In genomic region chr1:93681549-93682412, GRCh38 we compare ENCODE assay signal across 9 cellular contexts. TPM values are rescaled to one million over a fixed set of nuclear protein-coding genes. Genes with fewer than 3 reads are reported as not detected.
DNase-seq lines count a peak whose midpoint lies in the region; ATAC-seq, FAIRE-seq and TF ChIP-seq lines count a peak whose summit lies in the region.
"Had no signal": no experiment of that assay in that cellular context is flagged by ENCODE, and none has a peak within 500 bp of the region (broad histone marks: within the 10 kb centered on the region; RNA-seq: fewer than 3 reads in every experiment).

Gene BCAR3, minus strand, starts transcription at chr1:93681837. Its CDS starts 6,907 bp downstream, at chr1:93674930.

- peak within 1 kb of the TSS; percentile 98 for H3K4me2 ChIP-seq in HepG2 (ENCODE audit: low read depth, low read length)

- H3K4me1 ChIP-seq in SJCRH30 (peaks cover 12% of the 10 kb centered on the region), HepG2 (ENCODE audit: insufficient read depth, low read length) (peaks cover 48% of the 10 kb centered on the region), stomach (peaks cover 10 to 49% (median 19%) of the 10 kb centered on the region in 4 donors)

- TF ChIP-seq EP300 in HepG2 (IDR thresholded peaks at IDR 0.05; ENCODE audit: low read depth in 2 of 2, low read length in 2 of 2): no peak
- TF ChIP-seq EP300 in HepG2 (CRISPR knock-in tag; IDR thresholded peaks at IDR 0.05; ENCODE audit: borderline replicate concordance): no peak
- TF ChIP-seq EP300 in stomach (IDR thresholded peaks at IDR 0.05): no peak

- POLR2A ChIA-PET in HepG2 (lab: Yijun Ruan, JAX): interaction anchor here (1.0 to 3.2 kb wide), 4 partner anchors 10 to 164 kb away, joined by 4 to 15 read pairs (median 5); no protein-coding TSS in a partner anchor

- H2AFZ ChIP-seq in HepG2 (ENCODE audit: low read length): peak within 1 kb of the TSS; percentile 86

- peak within 1 kb of the TSS; percentile 90 for H3K4me3 ChIP-seq in SJCRH30
- H3K4me3 ChIP-seq in HepG2 (replicated peaks in 1 of 3; ENCODE audit: insufficient read depth in 1 of 3, low read depth in 2 of 3, low read length in 3 of 3): peak within 1 kb of the TSS; percentile 74 to 84 (median 76)
- H3K4me3 ChIP-seq in stomach: peak within 1 kb of the TSS; percentile 70 to 88 (median 78)

- no peaks in the 10 kb centered on the region for H4K20me1 ChIP-seq in HepG2 (ENCODE audit: insufficient read depth, low read length)

- peak within 1 kb of the TSS; percentile 72 for H3K9ac ChIP-seq in HepG2 (ENCODE audit: insufficient read depth, low read depth, low read length)

- TF ChIP-seq POLR2A in HepG2 (IDR thresholded peaks at IDR 0.05; ENCODE audit: insufficient read depth in 1 of 2, low read depth in 2 of 2, low read length in 2 of 2): peak in 1 of 2 experiments; percentile 54; a peak in 1 of 4 replicates
- no peak for TF ChIP-seq POLR2A in stomach (IDR thresholded peaks at IDR 0.05)

- in situ Hi-C loops in HepG2 (cut with HindIII; ENCODE audit: extremely low pct_ligation_motif_present, low pct_unique_long_range_greater_than_20kb): loop anchor here (5.0 kb wide), 1 partner anchor 44 kb away; no protein-coding TSS in a partner anchor

- FAIRE-seq in HepG2 (lab: Jason Lieb, UNC): no peak

- no peaks in the 10 kb centered on the region for H3K27me3 ChIP-seq in SJCRH30
- no peaks in the 10 kb centered on the region for H3K27me3 ChIP-seq in HepG2 (ENCODE audit: control insufficient read depth in 1 of 2, insufficient read depth in 2 of 2, low read length in 2 of 2)
- H3K27me3 ChIP-seq in stomach: peaks cover 0 to 10% (median 0%) of the 10 kb centered on the region in 3 donors

- ATAC-seq in GM21447 (IDR thresholded peaks at IDR 0.05; ENCODE audit: unreplicated experiment) (peak; percentile 59), HepG2 (peak; percentile 91)

- H3K36me3 ChIP-seq in SJCRH30 (peaks cover 14% of the 10 kb centered on the region; the same call in 1 of the 2 replicates), HepG2 (replicated peaks in 1 of 2; ENCODE audit: control insufficient read depth in 1 of 2, insufficient read depth in 2 of 2, low read length in 2 of 2) (no peaks in the 10 kb centered on the region), stomach (no peaks in the 10 kb centered on the region)

- CTCF ChIA-PET in HepG2 (lab: Yijun Ruan, JAX; ENCODE audit: low intra/inter-chr PET ratio, low total read pairs): interaction anchor here (1.3 to 1.8 kb wide), 3 partner anchors 19 to 52 kb away, joined by 4 to 9 read pairs (median 7); no protein-coding TSS in a partner anchor

- peak; percentile 78 for TF ChIP-seq RAD21 in HepG2 (CRISPR knock-in tag; IDR thresholded peaks at IDR 0.05)

- H3K79me2 ChIP-seq in HepG2 (ENCODE audit: insufficient read depth, low read length): peaks cover 23% of the 10 kb centered on the region

- TF ChIP-seq CTCF in HepG2 (CRISPR knock-in tag; IDR thresholded peaks at IDR 0.05) (peak; percentile 51), stomach (IDR thresholded peaks at IDR 0.05) (peak in 3 of 7 experiments; percentile 18 to 28 (median 27))

- intact Hi-C loops in HepG2 (cut with micrococcal nuclease; ENCODE audit: unreplicated experiment) (loop anchor here (10.0 kb wide), 1 partner anchor 53 kb away; no protein-coding TSS in a partner anchor), stomach (cut with DNase I; ENCODE audit: low total_unique reads) (no loop called here)

- H3K27ac ChIP-seq in SJCRH30 (peak within 1 kb of the TSS; percentile 78), HepG2 (ENCODE audit: extremely low read length, insufficient read depth, low read length) (peak within 1 kb of the TSS; percentile 47), stomach (peak within 1 kb of the TSS; percentile 85 to 91 (median 86))

- no TSS peak for BruUV-seq in HepG2 (replicated peaks; lab: Mats Ljungman, UMichigan)

- H3K9me3 ChIP-seq in SJCRH30 (replicated peaks): no peaks in the 10 kb centered on the region
- H3K9me3 ChIP-seq in HepG2 (ENCODE audit: low read length): no peaks in the 10 kb centered on the region
- no peaks in the 10 kb centered on the region for H3K9me3 ChIP-seq in stomach

- 4% methylated on average over 28 of the region's 75 CpGs for WGBS in HepG2 (ENCODE audit: low lambda C conversion rate)
- 2 to 6% (median 4%) methylated on average over 25 to 74 of the region's 75 CpGs for WGBS in stomach, 5 donors

- DNase-seq in NCI-H2196 (lab: John Stamatoyannopoulos, UW; ENCODE audit: unreplicated experiment): peak; percentile 69
- no peak for DNase-seq in NCI-H2196 treated with DMSO at 0.1 percent for 48 hours (lab: John Stamatoyannopoulos, UW; ENCODE audit: unreplicated experiment)
- peak; percentile 75 for DNase-seq in HuH-7 (ENCODE audit: low spot score)
- DNase-seq in SJCRH30: peak; percentile 75 to 78
- DNase-seq in dermis microvascular lymphatic vessel endothelial cell (ENCODE audit: low read depth in 2 of 2): peak in 1 of 2 donors; percentile 81
- no peak for DNase-seq in HepG2 (ENCODE audit: low spot score)
- peak; percentile 74 for DNase-seq in stomach
- DNase-seq: DND-41 had no signal

TF ChIP-seq in HepG2, 621 proteins besides CTCF, POLR2A, EP300 and RAD21 (continues in another document):
- 0 out of 2 replicates have a peak, but pooled peaks have one; percentile 31 for TF ChIP-seq TAF1 (CRISPR knock-in tag; IDR thresholded peaks at IDR 0.05)
- TF ChIP-seq KLF9 (CRISPR knock-in tag; IDR thresholded peaks at IDR 0.05; ENCODE audit: low read depth): no peak
- peak; percentile 37; the same call in 1 of the 2 replicates for TF ChIP-seq KDM2A (CRISPR knock-in tag; IDR thresholded peaks at IDR 0.05; ENCODE audit: borderline replicate concordance, low read depth)
- TF ChIP-seq ZFP90 (CRISPR knock-in tag; IDR thresholded peaks at IDR 0.05; ENCODE audit: borderline replicate concordance): 0 out of 2 replicates have a peak, but pooled peaks have one; percentile 15
- TF ChIP-seq PAF1 (CRISPR knock-in tag; IDR thresholded peaks at IDR 0.05): no peak
- no peak for TF ChIP-seq SMARCE1 (IDR thresholded peaks at IDR 0.05; ENCODE audit: borderline replicate concordance)
- TF ChIP-seq ARID4A (CRISPR knock-in tag; IDR thresholded peaks at IDR 0.05; ENCODE audit: borderline replicate concordance): 0 out of 2 replicates have a peak, but pooled peaks have one; percentile 8

RNA-seq across cellular contexts. Expression of gene BCAR3, which starts in this region (rescaled TPM):
- total RNA-seq in SJCRH30 (2014; rRNA removed; shearing (Covaris generic)): 30.0 and 30.8 TPM in 2 replicates
- 25.2 and 39.3 TPM in 2 replicates for total RNA-seq in dermis microvascular lymphatic vessel endothelial cell
- 4.8 and 5.5 TPM in 2 replicates for total RNA-seq in HepG2 (2016; rRNA removed; fragmentation: Illumina TruSeq; extraction: Trizol)
- 2.6 and 3.2 TPM in 2 replicates for total RNA-seq in HepG2 (2016; cell fraction: cytosol; rRNA removed; fragmentation: Illumina TruSeq; extraction: Trizol; ENCODE audit: low read depth)
- total RNA-seq in HepG2 (2016; cell fraction: insoluble cytoplasmic fraction; rRNA removed; fragmentation: Illumina TruSeq; extraction: Trizol): 4.7 and 5.1 TPM in 2 replicates
- total RNA-seq in HepG2 (2016; cell fraction: membrane; rRNA removed; fragmentation: Illumina TruSeq; extraction: Trizol): 3.3 and 3.5 TPM in 2 replicates
- 4.6 TPM in 2 replicates for total RNA-seq in HepG2 (2016; cell fraction: nucleus; rRNA removed; fragmentation: Illumina TruSeq; extraction: Trizol)
- 3.6 and 5.4 TPM in 2 replicates for polyA plus RNA-seq in HepG2 (2011; rRNA removed)
- polyA plus RNA-seq in HepG2 (2011; cell fraction: cytosol; rRNA removed): 3.1 and 3.4 TPM in 2 replicates
- 6.8 and 8.6 TPM in 2 replicates for polyA plus RNA-seq in HepG2 (2011; cell fraction: nucleus; rRNA removed)
- polyA plus RNA-seq in HepG2 (2012): 4.7 and 5.8 TPM in 2 replicates
- polyA plus RNA-seq in HepG2 (2016; cell fraction: cytosol; fragmentation: Illumina TruSeq; extraction: Trizol; ENCODE audit: low read depth): 0.58 and 0.79 TPM in 2 replicates
- polyA plus RNA-seq in HepG2 (2016; cell fraction: insoluble cytoplasmic fraction; fragmentation: Illumina TruSeq; extraction: Trizol; ENCODE audit: low read depth): 4.8 and 6.3 TPM in 2 replicates
- polyA plus RNA-seq in HepG2 (2016; cell fraction: membrane; fragmentation: Illumina TruSeq; extraction: Trizol; ENCODE audit: low read depth): 1.2 and 1.6 TPM in 2 replicates
- 3.7 and 6.7 TPM in 2 replicates for polyA plus RNA-seq in HepG2 (2016; cell fraction: nucleus; fragmentation: Illumina TruSeq; extraction: Trizol; ENCODE audit: insufficient read depth, low read depth)
- polyA minus RNA-seq in HepG2 (2011; rRNA and poly(A)+ RNA removed; ENCODE audit: low replicate concordance): 8.2 and 39.9 TPM in 2 replicates
- polyA minus RNA-seq in HepG2 (2011; cell fraction: cytosol; rRNA and poly(A)+ RNA removed): 7.6 and 8.4 TPM in 2 replicates
- 10.4 and 10.6 TPM in 2 replicates for polyA minus RNA-seq in HepG2 (2011; cell fraction: nucleus; rRNA and poly(A)+ RNA removed)
- total RNA-seq in stomach: 10 to 100 TPM; 10.1 to 28.0 (median 20.6) TPM
- 10 to 100 TPM in 1 of 3 donors, 1 to 10 TPM in 2; 5.6 to 25.8 (median 8.3) TPM for polyA plus RNA-seq in stomach

Comparison
In these comparisons a context has a peak if more than half of its experiments do, and no peak if none do; other contexts are left out.
1. DNase-seq: peak in NCI-H2196 (single experiment), HuH-7 (single experiment), SJCRH30 (2 of 2) and stomach (single experiment); none in NCI-H2196 treated with DMSO at 0.1 percent for 48 hours (single experiment) and HepG2 (single experiment).
2. Peak in every context shown above with its lines, with median percentiles within 50 percentile points of each other: H3K27ac ChIP-seq and H3K4me3 ChIP-seq.